In the genomic region with DNA sequence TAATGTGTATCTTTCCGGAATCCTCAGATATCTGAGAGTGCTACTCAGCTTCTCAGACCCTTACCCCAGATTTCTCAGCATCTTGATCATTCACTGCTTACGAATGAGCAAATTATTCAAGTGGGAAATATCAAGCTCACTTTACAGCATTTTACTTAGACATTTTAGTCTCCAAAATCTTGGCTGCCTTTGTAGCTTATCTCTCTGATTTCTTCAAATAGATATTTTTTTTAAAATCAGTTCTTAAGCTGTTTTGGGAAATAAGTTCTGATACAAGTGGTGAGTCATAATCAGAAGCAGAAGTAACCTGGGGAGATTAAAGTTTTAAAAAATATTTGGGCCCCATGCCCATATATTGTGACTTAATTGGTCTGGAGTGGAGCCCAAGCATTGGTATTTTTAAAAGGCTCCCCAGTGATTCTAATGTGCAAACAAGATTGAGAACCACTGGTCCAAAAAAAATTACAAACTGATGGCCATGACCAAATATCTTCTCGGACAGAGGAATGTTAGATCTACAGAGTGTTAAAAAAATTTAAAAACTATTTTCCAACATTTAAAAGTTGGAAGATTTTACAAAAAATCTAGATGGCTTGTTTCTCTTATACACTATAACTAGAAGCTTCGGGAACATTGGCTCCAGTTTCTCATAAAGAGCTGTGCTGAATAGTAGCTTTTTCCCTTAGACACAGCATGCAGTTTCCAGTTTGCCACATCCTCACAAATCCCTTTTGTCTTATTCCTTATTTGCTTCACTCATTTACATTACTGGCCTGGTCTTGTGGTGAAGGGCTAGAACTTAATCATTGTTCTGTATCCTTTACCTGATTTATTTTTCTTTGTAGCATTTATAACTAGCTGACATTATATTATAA, we compare ENCODE assay signal across 17 cellular contexts.
"Had no signal": no experiment of that assay in that cellular context is flagged by ENCODE, and none has a peak within 500 bp of the region (broad histone marks: within the 10 kb centered on the region; RNA-seq: fewer than 3 reads in every experiment).

No MANE protein-coding gene starts in this region.

- ATAC-seq: activated naive CD4-positive, alpha-beta T cell treated with anti-CD3 and anti-CD28 coated beads, Interleukin-2, amount 50 U/mL, for 72 hours; activated T-cell treated with anti-CD3 and anti-CD28 coated beads, Interleukin-2, amount 50 U/mL, for 72 hours; lower lobe of right lung; pancreas had no signal

- DNase-seq: activated B cell treated with CpG ODN at 0.5 μM for 24 hours; activated CD4-positive, alpha-beta T cell treated with anti-CD3 and anti-CD28 coated beads, Interleukin-2, amount 10 ng/mL, durations not matched to agents 24 days and 14 days; activated CD8-positive, alpha-beta memory T cell treated with anti-CD3 and anti-CD28 coated beads, Interleukin-2, amount 50 U/mL, for 48 hours; activated gamma-delta T cell; activated T-cell treated with anti-CD3 and anti-CD28 coated beads, Interleukin-2, amount 50 U/mL, for 72 hours; amygdala; erythroblast; hypothalamus; kidney glomerular epithelial cell; lower lobe of right lung; pancreas; stimulated activated CD4-positive, alpha-beta T cell treated with anti-CD3 and anti-CD28 coated beads, Interleukin-15, amount 100 ng/mL, for 24 hours; stimulated activated CD4-positive, alpha-beta T cell treated with anti-CD3 and anti-CD28 coated beads, Interleukin-4, amount 100 ng/mL, for 24 hours; stimulated activated naive CD4-positive, alpha-beta T cell; substantia nigra had no signal

- H3K9me3 ChIP-seq: pancreas had no signal

- H3K27me3 ChIP-seq: pancreas had no signal

- H3K36me3 ChIP-seq: lower lobe of right lung, pancreas had no signal

- H3K27ac ChIP-seq: lower lobe of right lung, pancreas, skin epidermis had no signal

- H3K4me1 ChIP-seq: lower lobe of right lung, pancreas had no signal

- H3K4me3 ChIP-seq: lower lobe of right lung, pancreas, skin epidermis had no signal
